1 cellular context compared by ENCODE assay signal in the genomic region with DNA sequence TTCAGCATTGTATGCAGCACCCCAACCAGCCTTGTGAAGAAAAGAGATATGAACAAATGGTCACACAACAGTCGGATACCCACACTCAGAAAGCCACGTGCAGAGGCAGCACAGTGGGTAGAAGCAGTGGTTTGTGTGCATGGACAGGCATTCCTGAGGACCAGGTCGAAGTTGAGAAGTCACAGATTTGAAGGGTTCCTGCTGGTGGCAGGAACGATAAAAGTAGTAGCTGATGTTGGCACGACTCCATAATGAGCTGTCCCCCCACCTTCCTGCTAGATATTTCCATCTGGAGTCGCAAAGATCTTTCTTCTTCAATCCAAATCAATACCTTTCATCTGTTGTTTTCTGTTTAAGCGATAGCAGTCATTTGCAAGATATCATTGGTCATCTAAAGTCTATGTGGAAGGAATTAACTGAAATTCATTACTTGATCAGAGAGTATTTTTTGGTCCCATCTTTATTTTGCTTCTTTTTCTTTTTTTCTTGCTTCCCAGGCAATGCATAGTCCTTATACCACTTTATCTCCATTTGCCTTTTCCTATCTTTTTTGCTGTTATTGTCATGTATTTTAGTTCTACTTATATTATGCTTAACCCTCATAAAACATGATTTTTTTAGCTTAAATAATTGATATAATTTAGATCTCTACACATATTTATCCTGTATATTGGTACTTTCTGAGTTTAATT.
TF ChIP-seq lines count a peak whose summit lies in the region.

No MANE protein-coding gene starts in this region.

TF ChIP-seq in K562, 482 proteins besides CTCF, POLR2A, EP300 and RAD21 (continued from another document and continues in another):
- no peak for TF ChIP-seq ZNF121 (CRISPR knock-in tag; conservative IDR thresholded peaks at IDR 0.05)
- TF ChIP-seq, protein P1, sequence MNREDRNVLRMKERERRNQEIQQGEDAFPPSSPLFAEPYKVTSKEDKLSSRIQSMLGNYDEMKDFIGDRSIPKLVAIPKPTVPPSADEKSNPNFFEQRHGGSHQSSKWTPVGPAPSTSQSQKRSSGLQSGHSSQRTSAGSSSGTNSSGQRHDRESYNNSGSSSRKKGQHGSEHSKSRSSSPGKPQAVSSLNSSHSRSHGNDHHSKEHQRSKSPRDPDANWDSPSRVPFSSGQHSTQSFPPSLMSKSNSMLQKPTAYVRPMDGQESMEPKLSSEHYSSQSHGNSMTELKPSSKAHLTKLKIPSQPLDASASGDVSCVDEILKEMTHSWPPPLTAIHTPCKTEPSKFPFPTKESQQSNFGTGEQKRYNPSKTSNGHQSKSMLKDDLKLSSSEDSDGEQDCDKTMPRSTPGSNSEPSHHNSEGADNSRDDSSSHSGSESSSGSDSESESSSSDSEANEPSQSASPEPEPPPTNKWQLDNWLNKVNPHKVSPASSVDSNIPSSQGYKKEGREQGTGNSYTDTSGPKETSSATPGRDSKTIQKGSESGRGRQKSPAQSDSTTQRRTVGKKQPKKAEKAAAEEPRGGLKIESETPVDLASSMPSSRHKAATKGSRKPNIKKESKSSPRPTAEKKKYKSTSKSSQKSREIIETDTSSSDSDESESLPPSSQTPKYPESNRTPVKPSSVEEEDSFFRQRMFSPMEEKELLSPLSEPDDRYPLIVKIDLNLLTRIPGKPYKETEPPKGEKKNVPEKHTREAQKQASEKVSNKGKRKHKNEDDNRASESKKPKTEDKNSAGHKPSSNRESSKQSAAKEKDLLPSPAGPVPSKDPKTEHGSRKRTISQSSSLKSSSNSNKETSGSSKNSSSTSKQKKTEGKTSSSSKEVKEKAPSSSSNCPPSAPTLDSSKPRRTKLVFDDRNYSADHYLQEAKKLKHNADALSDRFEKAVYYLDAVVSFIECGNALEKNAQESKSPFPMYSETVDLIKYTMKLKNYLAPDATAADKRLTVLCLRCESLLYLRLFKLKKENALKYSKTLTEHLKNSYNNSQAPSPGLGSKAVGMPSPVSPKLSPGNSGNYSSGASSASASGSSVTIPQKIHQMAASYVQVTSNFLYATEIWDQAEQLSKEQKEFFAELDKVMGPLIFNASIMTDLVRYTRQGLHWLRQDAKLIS (CRISPR knock-in tag; IDR thresholded peaks at IDR 0.05), result no peak
- TF ChIP-seq ILF3 (IDR thresholded peaks at IDR 0.05; ENCODE audit: borderline replicate concordance), result no peak
- TF ChIP-seq, protein P2, sequence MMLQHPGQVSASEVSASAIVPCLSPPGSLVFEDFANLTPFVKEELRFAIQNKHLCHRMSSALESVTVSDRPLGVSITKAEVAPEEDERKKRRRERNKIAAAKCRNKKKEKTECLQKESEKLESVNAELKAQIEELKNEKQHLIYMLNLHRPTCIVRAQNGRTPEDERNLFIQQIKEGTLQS (IDR thresholded peaks at IDR 0.05), result no peak
- TF ChIP-seq, protein P2 (CRISPR knock-in tag; conservative IDR thresholded peaks at IDR 0.05), result no peak
- TF ChIP-seq RBM17 (IDR thresholded peaks at IDR 0.05; ENCODE audit: borderline replicate concordance, low read depth, low read length), result no peak
- TF ChIP-seq, protein P3, sequence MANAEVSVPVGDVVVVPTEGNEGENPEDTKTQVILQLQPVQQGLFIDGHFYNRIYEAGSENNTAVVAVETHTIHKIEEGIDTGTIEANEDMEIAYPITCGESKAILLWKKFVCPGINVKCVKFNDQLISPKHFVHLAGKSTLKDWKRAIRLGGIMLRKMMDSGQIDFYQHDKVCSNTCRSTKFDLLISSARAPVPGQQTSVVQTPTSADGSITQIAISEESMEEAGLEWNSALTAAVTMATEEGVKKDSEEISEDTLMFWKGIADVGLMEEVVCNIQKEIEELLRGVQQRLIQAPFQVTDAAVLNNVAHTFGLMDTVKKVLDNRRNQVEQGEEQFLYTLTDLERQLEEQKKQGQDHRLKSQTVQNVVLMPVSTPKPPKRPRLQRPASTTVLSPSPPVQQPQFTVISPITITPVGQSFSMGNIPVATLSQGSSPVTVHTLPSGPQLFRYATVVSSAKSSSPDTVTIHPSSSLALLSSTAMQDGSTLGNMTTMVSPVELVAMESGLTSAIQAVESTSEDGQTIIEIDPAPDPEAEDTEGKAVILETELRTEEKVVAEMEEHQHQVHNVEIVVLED (CRISPR knock-in tag; IDR thresholded peaks at IDR 0.05), result no peak
- TF ChIP-seq FOXJ3 (CRISPR knock-in tag; IDR thresholded peaks at IDR 0.05), result no peak
- TF ChIP-seq ILK (tag; IDR thresholded peaks at IDR 0.05; ENCODE audit: borderline replicate concordance, low read depth), result no peak
- TF ChIP-seq, protein P4, sequence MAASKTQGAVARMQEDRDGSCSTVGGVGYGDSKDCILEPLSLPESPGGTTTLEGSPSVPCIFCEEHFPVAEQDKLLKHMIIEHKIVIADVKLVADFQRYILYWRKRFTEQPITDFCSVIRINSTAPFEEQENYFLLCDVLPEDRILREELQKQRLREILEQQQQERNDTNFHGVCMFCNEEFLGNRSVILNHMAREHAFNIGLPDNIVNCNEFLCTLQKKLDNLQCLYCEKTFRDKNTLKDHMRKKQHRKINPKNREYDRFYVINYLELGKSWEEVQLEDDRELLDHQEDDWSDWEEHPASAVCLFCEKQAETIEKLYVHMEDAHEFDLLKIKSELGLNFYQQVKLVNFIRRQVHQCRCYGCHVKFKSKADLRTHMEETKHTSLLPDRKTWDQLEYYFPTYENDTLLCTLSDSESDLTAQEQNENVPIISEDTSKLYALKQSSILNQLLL (CRISPR knock-in tag; IDR thresholded peaks at IDR 0.05; ENCODE audit: borderline replicate concordance), result no peak
- TF ChIP-seq, protein P5, sequence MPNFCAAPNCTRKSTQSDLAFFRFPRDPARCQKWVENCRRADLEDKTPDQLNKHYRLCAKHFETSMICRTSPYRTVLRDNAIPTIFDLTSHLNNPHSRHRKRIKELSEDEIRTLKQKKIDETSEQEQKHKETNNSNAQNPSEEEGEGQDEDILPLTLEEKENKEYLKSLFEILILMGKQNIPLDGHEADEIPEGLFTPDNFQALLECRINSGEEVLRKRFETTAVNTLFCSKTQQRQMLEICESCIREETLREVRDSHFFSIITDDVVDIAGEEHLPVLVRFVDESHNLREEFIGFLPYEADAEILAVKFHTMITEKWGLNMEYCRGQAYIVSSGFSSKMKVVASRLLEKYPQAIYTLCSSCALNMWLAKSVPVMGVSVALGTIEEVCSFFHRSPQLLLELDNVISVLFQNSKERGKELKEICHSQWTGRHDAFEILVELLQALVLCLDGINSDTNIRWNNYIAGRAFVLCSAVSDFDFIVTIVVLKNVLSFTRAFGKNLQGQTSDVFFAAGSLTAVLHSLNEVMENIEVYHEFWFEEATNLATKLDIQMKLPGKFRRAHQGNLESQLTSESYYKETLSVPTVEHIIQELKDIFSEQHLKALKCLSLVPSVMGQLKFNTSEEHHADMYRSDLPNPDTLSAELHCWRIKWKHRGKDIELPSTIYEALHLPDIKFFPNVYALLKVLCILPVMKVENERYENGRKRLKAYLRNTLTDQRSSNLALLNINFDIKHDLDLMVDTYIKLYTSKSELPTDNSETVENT (CRISPR knock-in tag; IDR thresholded peaks at IDR 0.05), result no peak
- TF ChIP-seq SRF (CRISPR knock-in tag; IDR thresholded peaks at IDR 0.05), result no peak
- TF ChIP-seq, protein P6, sequence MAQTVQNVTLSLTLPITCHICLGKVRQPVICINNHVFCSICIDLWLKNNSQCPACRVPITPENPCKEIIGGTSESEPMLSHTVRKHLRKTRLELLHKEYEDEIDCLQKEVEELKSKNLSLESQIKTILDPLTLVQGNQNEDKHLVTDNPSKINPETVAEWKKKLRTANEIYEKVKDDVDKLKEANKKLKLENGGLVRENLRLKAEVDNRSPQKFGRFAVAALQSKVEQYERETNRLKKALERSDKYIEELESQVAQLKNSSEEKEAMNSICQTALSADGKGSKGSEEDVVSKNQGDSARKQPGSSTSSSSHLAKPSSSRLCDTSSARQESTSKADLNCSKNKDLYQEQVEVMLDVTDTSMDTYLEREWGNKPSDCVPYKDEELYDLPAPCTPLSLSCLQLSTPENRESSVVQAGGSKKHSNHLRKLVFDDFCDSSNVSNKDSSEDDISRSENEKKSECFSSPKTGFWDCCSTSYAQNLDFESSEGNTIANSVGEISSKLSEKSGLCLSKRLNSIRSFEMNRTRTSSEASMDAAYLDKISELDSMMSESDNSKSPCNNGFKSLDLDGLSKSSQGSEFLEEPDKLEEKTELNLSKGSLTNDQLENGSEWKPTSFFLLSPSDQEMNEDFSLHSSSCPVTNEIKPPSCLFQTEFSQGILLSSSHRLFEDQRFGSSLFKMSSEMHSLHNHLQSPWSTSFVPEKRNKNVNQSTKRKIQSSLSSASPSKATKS (CRISPR knock-in tag; IDR thresholded peaks at IDR 0.05), result no peak
- TF ChIP-seq, protein P7, sequence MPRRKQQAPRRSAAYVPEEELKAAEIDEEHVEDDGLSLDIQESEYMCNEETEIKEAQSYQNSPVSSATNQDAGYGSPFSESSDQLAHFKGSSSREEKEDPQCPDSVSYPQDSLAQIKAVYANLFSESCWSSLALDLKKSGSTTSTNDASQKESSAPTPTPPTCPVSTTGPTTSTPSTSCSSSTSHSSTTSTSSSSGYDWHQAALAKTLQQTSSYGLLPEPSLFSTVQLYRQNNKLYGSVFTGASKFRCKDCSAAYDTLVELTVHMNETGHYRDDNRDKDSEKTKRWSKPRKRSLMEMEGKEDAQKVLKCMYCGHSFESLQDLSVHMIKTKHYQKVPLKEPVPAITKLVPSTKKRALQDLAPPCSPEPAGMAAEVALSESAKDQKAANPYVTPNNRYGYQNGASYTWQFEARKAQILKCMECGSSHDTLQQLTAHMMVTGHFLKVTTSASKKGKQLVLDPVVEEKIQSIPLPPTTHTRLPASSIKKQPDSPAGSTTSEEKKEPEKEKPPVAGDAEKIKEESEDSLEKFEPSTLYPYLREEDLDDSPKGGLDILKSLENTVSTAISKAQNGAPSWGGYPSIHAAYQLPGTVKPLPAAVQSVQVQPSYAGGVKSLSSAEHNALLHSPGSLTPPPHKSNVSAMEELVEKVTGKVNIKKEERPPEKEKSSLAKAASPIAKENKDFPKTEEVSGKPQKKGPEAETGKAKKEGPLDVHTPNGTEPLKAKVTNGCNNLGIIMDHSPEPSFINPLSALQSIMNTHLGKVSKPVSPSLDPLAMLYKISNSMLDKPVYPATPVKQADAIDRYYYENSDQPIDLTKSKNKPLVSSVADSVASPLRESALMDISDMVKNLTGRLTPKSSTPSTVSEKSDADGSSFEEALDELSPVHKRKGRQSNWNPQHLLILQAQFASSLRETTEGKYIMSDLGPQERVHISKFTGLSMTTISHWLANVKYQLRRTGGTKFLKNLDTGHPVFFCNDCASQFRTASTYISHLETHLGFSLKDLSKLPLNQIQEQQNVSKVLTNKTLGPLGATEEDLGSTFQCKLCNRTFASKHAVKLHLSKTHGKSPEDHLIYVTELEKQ (CRISPR knock-in tag; IDR thresholded peaks at IDR 0.05), result no peak
- TF ChIP-seq PHF8 (IDR thresholded peaks at IDR 0.05; ENCODE audit: borderline replicate concordance, low read length), result no peak
- TF ChIP-seq FOS (IDR thresholded peaks at IDR 0.05; ENCODE audit: extremely low read depth, insufficient read length), result no peak
- TF ChIP-seq ZNF253 (CRISPR knock-in tag; conservative IDR thresholded peaks at IDR 0.05), result no peak
- TF ChIP-seq FOSL1 (tag; conservative IDR thresholded peaks at IDR 0.05), result peak; percentile 22; the same call in 1 of the 2 replicates
- TF ChIP-seq MEF2D (tag; conservative IDR thresholded peaks at IDR 0.05; ENCODE audit: low read depth), result no peak
- TF ChIP-seq, protein P8, sequence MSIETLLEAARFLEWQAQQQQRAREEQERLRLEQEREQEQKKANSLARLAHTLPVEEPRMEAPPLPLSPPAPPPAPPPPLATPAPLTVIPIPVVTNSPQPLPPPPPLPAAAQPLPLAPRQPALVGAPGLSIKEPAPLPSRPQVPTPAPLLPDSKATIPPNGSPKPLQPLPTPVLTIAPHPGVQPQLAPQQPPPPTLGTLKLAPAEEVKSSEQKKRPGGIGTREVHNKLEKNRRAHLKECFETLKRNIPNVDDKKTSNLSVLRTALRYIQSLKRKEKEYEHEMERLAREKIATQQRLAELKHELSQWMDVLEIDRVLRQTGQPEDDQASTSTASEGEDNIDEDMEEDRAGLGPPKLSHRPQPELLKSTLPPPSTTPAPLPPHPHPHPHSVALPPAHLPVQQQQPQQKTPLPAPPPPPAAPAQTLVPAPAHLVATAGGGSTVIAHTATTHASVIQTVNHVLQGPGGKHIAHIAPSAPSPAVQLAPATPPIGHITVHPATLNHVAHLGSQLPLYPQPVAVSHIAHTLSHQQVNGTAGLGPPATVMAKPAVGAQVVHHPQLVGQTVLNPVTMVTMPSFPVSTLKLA (conservative IDR thresholded peaks at IDR 0.05), result peak in 1 of 2 experiments; percentile 35; a peak in 1 of 4 replicates
- no peak for TF ChIP-seq ETS2 (tag; IDR thresholded peaks at IDR 0.05; ENCODE audit: borderline replicate concordance, poor library complexity, severe bottlenecking)
- TF ChIP-seq, protein P9, sequence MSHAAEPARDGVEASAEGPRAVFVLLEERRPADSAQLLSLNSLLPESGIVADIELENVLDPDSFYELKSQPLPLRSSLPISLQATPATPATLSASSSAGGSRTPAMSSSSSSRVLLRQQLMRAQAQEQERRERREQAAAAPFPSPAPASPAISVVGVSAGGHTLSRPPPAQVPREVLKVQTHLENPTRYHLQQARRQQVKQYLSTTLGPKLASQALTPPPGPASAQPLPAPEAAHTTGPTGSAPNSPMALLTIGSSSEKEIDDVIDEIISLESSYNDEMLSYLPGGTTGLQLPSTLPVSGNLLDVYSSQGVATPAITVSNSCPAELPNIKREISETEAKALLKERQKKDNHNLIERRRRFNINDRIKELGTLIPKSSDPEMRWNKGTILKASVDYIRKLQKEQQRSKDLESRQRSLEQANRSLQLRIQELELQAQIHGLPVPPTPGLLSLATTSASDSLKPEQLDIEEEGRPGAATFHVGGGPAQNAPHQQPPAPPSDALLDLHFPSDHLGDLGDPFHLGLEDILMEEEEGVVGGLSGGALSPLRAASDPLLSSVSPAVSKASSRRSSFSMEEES (CRISPR knock-in tag; IDR thresholded peaks at IDR 0.05), result no peak
- TF ChIP-seq, protein P10, sequence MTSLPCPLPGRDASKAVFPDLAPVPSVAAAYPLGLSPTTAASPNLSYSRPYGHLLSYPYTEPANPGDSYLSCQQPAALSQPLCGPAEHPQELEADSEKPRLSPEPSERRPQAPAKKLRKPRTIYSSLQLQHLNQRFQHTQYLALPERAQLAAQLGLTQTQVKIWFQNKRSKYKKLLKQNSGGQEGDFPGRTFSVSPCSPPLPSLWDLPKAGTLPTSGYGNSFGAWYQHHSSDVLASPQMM (CRISPR knock-in tag; IDR thresholded peaks at IDR 0.05), result no peak
- TF ChIP-seq MYC (IDR thresholded peaks at IDR 0.05; ENCODE audit: low read depth, low read length), result peak; percentile 40; the same call in 1 of the 2 replicates
- TF ChIP-seq MYC (CRISPR knock-in tag; IDR thresholded peaks at IDR 0.05; ENCODE audit: borderline replicate concordance, low read depth), result no peak
- TF ChIP-seq, protein P11, sequence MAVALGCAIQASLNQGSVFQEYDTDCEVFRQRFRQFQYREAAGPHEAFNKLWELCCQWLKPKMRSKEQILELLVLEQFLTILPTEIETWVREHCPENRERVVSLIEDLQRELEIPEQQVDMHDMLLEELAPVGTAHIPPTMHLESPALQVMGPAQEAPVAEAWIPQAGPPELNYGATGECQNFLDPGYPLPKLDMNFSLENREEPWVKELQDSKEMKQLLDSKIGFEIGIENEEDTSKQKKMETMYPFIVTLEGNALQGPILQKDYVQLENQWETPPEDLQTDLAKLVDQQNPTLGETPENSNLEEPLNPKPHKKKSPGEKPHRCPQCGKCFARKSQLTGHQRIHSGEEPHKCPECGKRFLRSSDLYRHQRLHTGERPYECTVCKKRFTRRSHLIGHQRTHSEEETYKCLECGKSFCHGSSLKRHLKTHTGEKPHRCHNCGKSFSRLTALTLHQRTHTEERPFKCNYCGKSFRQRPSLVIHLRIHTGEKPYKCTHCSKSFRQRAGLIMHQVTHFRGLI (CRISPR knock-in tag; IDR thresholded peaks at IDR 0.05), result no peak
- no peak for TF ChIP-seq TAF9B (IDR thresholded peaks at IDR 0.05; ENCODE audit: partially characterized antibody)
